Comparison of ENCODE assay signal across 24 cellular contexts in the genomic region with DNA sequence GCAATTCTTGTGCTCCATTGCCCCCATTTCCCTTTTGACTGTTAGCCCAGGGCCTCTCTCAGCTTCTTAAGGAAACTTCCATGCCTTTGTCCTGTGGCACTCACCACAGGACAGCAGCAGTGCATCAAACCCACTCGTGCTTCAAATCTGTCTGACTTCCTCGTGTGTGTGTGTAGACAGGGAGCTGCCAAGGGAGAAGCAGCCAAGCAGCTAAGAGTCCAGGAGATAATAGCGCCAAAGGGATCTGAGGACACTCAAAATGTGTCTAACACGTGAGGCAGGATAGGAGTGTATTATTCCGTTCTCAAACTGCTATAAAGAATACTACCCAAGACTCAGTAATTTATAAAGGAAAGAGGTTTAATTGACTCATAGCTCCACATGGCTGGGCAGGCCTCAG.
"Had no signal": no experiment of that assay in that cellular context is flagged by ENCODE, and none has a peak within 500 bp of the region (broad histone marks: within the 10 kb centered on the region; RNA-seq: fewer than 3 reads in every experiment).

No MANE protein-coding gene starts in this region.

- H3K36me3 ChIP-seq: breast epithelium, colonic mucosa, ovary, prostate gland had no signal

- H3K4me1 ChIP-seq: breast epithelium, colonic mucosa, prostate gland, stomach, suprapubic skin, tibial nerve had no signal

- H3K9me3 Mint-ChIP-seq: activated T-helper 17 cell treated with anti-CD3 and anti-CD28 coated beads, Interleukin-2, amount 50 U/mL, for 72 hours; mesothelial cell of epicardium; naive thymus-derived CD8-positive, alpha-beta T cell; T-helper 2 cell treated with Interferon-gamma antibody and Interleukin-4, amounts not matched to agents 5 μg/mL and 100 μg/mL, for 36 hours had no signal

- H3K27me3 Mint-ChIP-seq: activated naive CD8-positive, alpha-beta T cell; activated T-helper 17 cell treated with anti-CD3 and anti-CD28 coated beads, Interleukin-2, amount 50 U/mL, for 72 hours; naive thymus-derived CD8-positive, alpha-beta T cell had no signal

- DNase-seq: activated CD4-positive, alpha-beta T cell treated with anti-CD3 and anti-CD28 coated beads, Interleukin-2, amount 50 U/mL, for 1 hour; activated CD4-positive, CD25-positive, alpha-beta regulatory T cell treated with anti-CD3 and anti-CD28 coated beads, Interleukin-2, amount 50 U/mL, for 72 hours; activated CD8-positive, alpha-beta T cell treated with anti-CD3 and anti-CD28 coated beads, Interleukin-2, amount 10 ng/mL, durations not matched to agents 7 days and 5 days; activated naive CD4-positive, alpha-beta T cell; activated T-cell treated with anti-CD3 and anti-CD28 coated beads, Interleukin-2, amount 50 U/mL, for 1 hour; amniotic stem cell; colonic mucosa; dorsolateral prefrontal cortex; head of caudate nucleus; naive thymus-derived CD8-positive, alpha-beta T cell; ovary; stimulated activated CD4-positive, alpha-beta T cell treated with anti-CD3 and anti-CD28 coated beads, Interleukin-1b, Interleukin-23, amount 100 ng/mL, for 48 hours; stomach had no signal

- H3K9me3 ChIP-seq: breast epithelium, colonic mucosa, gastroesophageal sphincter, ovary, prostate gland, stomach, suprapubic skin, tibial nerve had no signal

- ATAC-seq: activated CD8-positive, alpha-beta T cell treated with anti-CD3 and anti-CD28 coated beads, Interleukin-2, amount 10 ng/mL, durations not matched to agents 7 days and 5 days; activated T-helper 17 cell treated with anti-CD3 and anti-CD28 coated beads, Interleukin-2, amount 50 U/mL, for 72 hours; gastroesophageal sphincter; naive thymus-derived CD8-positive, alpha-beta T cell had no signal

- H3K27ac Mint-ChIP-seq: activated CD8-positive, alpha-beta T cell treated with anti-CD3 and anti-CD28 coated beads, Interleukin-2, amount 10 ng/mL, durations not matched to agents 7 days and 5 days; activated naive CD8-positive, alpha-beta T cell; activated T-helper 17 cell treated with anti-CD3 and anti-CD28 coated beads, Interleukin-2, amount 50 U/mL, for 72 hours; mesothelial cell of epicardium; T-helper 2 cell treated with Interferon-gamma antibody and Interleukin-4, amounts not matched to agents 5 μg/mL and 100 μg/mL, for 36 hours had no signal

- H3K4me3 Mint-ChIP-seq: activated CD8-positive, alpha-beta T cell treated with anti-CD3 and anti-CD28 coated beads, Interleukin-2, amount 10 ng/mL, durations not matched to agents 7 days and 5 days; activated naive CD8-positive, alpha-beta T cell; activated T-helper 17 cell treated with anti-CD3 and anti-CD28 coated beads, Interleukin-2, amount 50 U/mL, for 72 hours; mesothelial cell of epicardium; naive thymus-derived CD8-positive, alpha-beta T cell; T-helper 2 cell treated with Interferon-gamma antibody and Interleukin-4, amounts not matched to agents 5 μg/mL and 100 μg/mL, for 36 hours had no signal

- H3K4me1 Mint-ChIP-seq: activated T-helper 17 cell treated with anti-CD3 and anti-CD28 coated beads, Interleukin-2, amount 50 U/mL, for 72 hours; mesothelial cell of epicardium; naive thymus-derived CD8-positive, alpha-beta T cell had no signal

- H3K27me3 ChIP-seq: breast epithelium, colonic mucosa, dorsolateral prefrontal cortex, gastroesophageal sphincter, ovary, stomach, suprapubic skin, tibial nerve had no signal

- H3K4me3 ChIP-seq: breast epithelium, colonic mucosa, dorsolateral prefrontal cortex, gastroesophageal sphincter, ovary, prostate gland, stomach, suprapubic skin, tibial nerve had no signal

- H3K27ac ChIP-seq: breast epithelium, colonic mucosa, dorsolateral prefrontal cortex, epithelial cell of prostate, gastroesophageal sphincter, ovary, stomach, suprapubic skin, tibial nerve, VCaP had no signal
